Comparison of ENCODE assay signal across 26 cellular contexts in genomic region chr1:226606311-226607267, GRCh38. TPM values are rescaled to one million over a fixed set of nuclear protein-coding genes. Genes with fewer than 3 reads are reported as not detected.
A peak's percentile ranks its signal among the peaks of the same experiment; 100 is the strongest.
DNase-seq lines count a peak whose midpoint lies in the region; ATAC-seq and TF ChIP-seq lines count a peak whose summit lies in the region.
"Had no signal": no experiment of that assay in that cellular context is flagged by ENCODE, and none has a peak within 500 bp of the region (broad histone marks: within the 10 kb centered on the region; RNA-seq: fewer than 3 reads in every experiment).

No MANE protein-coding gene starts in this region.

- DNase-seq in cardiac septum (ENCODE audit: low spot score): peak; percentile 65
- no peak for DNase-seq in left ventricle myocardium superior
- DNase-seq in SK-N-MC (ENCODE audit: low read depth, low spot score): no peak
- DNase-seq in iPS-NIHi7 (ENCODE audit: extremely low spot score): peak; percentile 57
- no peak for DNase-seq in vagina (ENCODE audit: extremely low spot score in 2 of 2)
- no peak for DNase-seq in A172 (ENCODE audit: low spot score)
- DNase-seq in activated CD8-positive, alpha-beta T cell treated with anti-CD3 and anti-CD28 coated beads for 36 hours: no peak
- DNase-seq: activated CD4-positive, alpha-beta memory T cell treated with anti-CD3 and anti-CD28 coated beads, Interleukin-2, amount 10 ng/mL, durations not matched to agents 7 days and 5 days; adrenal gland; brain microvascular endothelial cell; C1 segment of cervical spinal cord; esophagus squamous epithelium; GOT3; head of caudate nucleus; NCI-H1436; NCI-H2171 treated with DMSO at 0.1 percent for 48 hours; small intestine; stimulated activated CD4-positive, alpha-beta T cell treated with anti-CD3 and anti-CD28 coated beads, Interleukin-2, amount 100 ng/mL, for 48 hours; stimulated activated naive CD4-positive, alpha-beta T cell; transverse colon had no signal

- H3K4me3 Mint-ChIP-seq in activated CD8-positive, alpha-beta T cell treated with anti-CD3 and anti-CD28 coated beads for 36 hours: no peak overlapping the region
- H3K4me3 Mint-ChIP-seq: activated CD4-positive, alpha-beta memory T cell treated with anti-CD3 and anti-CD28 coated beads, Interleukin-2, amount 10 ng/mL, durations not matched to agents 7 days and 5 days had no signal

- CTCF ChIA-PET in activated CD8-positive, alpha-beta T cell treated with anti-CD3 and anti-CD28 coated beads for 36 hours (lab: Charles Lee): interaction anchor here (2.3 to 2.9 kb wide), 2 partner anchors 20 to 26 kb away, joined by 7 to 9 read pairs; no protein-coding TSS in a partner anchor

- H3K36me3 ChIP-seq in SK-N-MC (ENCODE audit: insufficient read depth, low read length): no peaks in the 10 kb centered on the region
- H3K36me3 ChIP-seq in vagina: no peaks in the 10 kb centered on the region
- H3K36me3 ChIP-seq: adrenal gland, brain microvascular endothelial cell, esophagus squamous epithelium, left lung, transverse colon had no signal

- H3K27me3 ChIP-seq in vagina: no peaks in the 10 kb centered on the region
- H3K27me3 ChIP-seq: left lung, transverse colon had no signal

- POLR2A ChIA-PET in activated CD8-positive, alpha-beta T cell treated with anti-CD3 and anti-CD28 coated beads for 36 hours (lab: Charles Lee): no interaction called here

- no peaks in the 10 kb centered on the region for H3K27me3 Mint-ChIP-seq in activated CD8-positive, alpha-beta T cell treated with anti-CD3 and anti-CD28 coated beads for 36 hours
- H3K27me3 Mint-ChIP-seq: activated CD4-positive, alpha-beta memory T cell treated with anti-CD3 and anti-CD28 coated beads, Interleukin-2, amount 10 ng/mL, durations not matched to agents 7 days and 5 days had no signal

- H3K27ac ChIP-seq in SK-N-MC (peak overlapping the region; percentile 61; the same call in 1 of the 2 replicates), vagina (peak overlapping the region; percentile 90)
- H3K27ac ChIP-seq: adrenal gland, brain microvascular endothelial cell, coronary artery, left lung had no signal

- peaks cover 55% of the 10 kb centered on the region for H3K4me1 ChIP-seq in vagina
- H3K4me1 ChIP-seq: adrenal gland had no signal

- no peaks in the 10 kb centered on the region for H3K36me3 Mint-ChIP-seq in activated CD8-positive, alpha-beta T cell treated with anti-CD3 and anti-CD28 coated beads for 36 hours (ENCODE audit: low read depth)

- intact Hi-C loops in cardiac septum (cut with DNase I): loop anchor here (5.0 kb wide), 1 partner anchor 184 kb away; no protein-coding TSS in a partner anchor
- intact Hi-C loops in left ventricle myocardium superior (cut with micrococcal nuclease): no loop called here
- intact Hi-C loops in vagina (cut with DNase I): loop anchor here (5.0 kb wide), 1 partner anchor 59 kb away; the partner anchor contains the start of gene STUM
- intact Hi-C loops in activated CD8-positive, alpha-beta T cell treated with anti-CD3 and anti-CD28 coated beads for 36 hours (cut with micrococcal nuclease): loop anchor here (5.0 kb wide), 1 partner anchor 59 kb away; the partner anchor contains the start of gene STUM

- H3K4me1 Mint-ChIP-seq in activated CD8-positive, alpha-beta T cell treated with anti-CD3 and anti-CD28 coated beads for 36 hours (ENCODE audit: low read depth): peaks cover 3% of the 10 kb centered on the region
- H3K4me1 Mint-ChIP-seq: activated CD4-positive, alpha-beta memory T cell treated with anti-CD3 and anti-CD28 coated beads, Interleukin-2, amount 10 ng/mL, durations not matched to agents 7 days and 5 days had no signal

- no peak overlapping the region for H3K27ac Mint-ChIP-seq in activated CD8-positive, alpha-beta T cell treated with anti-CD3 and anti-CD28 coated beads for 36 hours
- H3K27ac Mint-ChIP-seq: activated CD4-positive, alpha-beta memory T cell treated with anti-CD3 and anti-CD28 coated beads, Interleukin-2, amount 10 ng/mL, durations not matched to agents 7 days and 5 days had no signal

- H3K4me3 ChIP-seq in SK-N-MC: peak overlapping the region; percentile 17
- H3K4me3 ChIP-seq in vagina: no peak overlapping the region
- H3K4me3 ChIP-seq: adrenal gland, coronary artery, esophagus squamous epithelium, left lung, transverse colon had no signal

- H3K9me3 ChIP-seq in SK-N-MC (ENCODE audit: low read depth, low read length) (no peaks in the 10 kb centered on the region), vagina (no peaks in the 10 kb centered on the region)
- H3K9me3 ChIP-seq: adrenal gland, esophagus squamous epithelium, left lung, transverse colon had no signal

- no peak for ATAC-seq in left ventricle myocardium superior
- no peak for ATAC-seq in GM19395 (IDR thresholded peaks at IDR 0.05; ENCODE audit: unreplicated experiment)
- ATAC-seq in activated CD8-positive, alpha-beta T cell treated with anti-CD3 and anti-CD28 coated beads for 36 hours: no peak
- ATAC-seq: left lung had no signal

- no peak overlapping the region for H3K9ac ChIP-seq in SK-N-MC (ENCODE audit: insufficient read length)

- TF ChIP-seq CTCF in vagina (IDR thresholded peaks at IDR 0.05): no peak
- TF ChIP-seq CTCF in activated CD8-positive, alpha-beta T cell treated with anti-CD3 and anti-CD28 coated beads for 36 hours (IDR thresholded peaks at IDR 0.05): no peak

- H3K9me3 Mint-ChIP-seq in activated CD8-positive, alpha-beta T cell treated with anti-CD3 and anti-CD28 coated beads for 36 hours: no peaks in the 10 kb centered on the region
- H3K9me3 Mint-ChIP-seq: activated CD4-positive, alpha-beta memory T cell treated with anti-CD3 and anti-CD28 coated beads, Interleukin-2, amount 10 ng/mL, durations not matched to agents 7 days and 5 days had no signal

- no peak for TF ChIP-seq POLR2A in vagina (IDR thresholded peaks at IDR 0.05)

RNA-seq across cellular contexts. Expression of gene STUM, which starts 58.0 kb away (rescaled TPM):
- total RNA-seq in cardiac septum (0.78 TPM), left ventricle myocardium superior (1.3 TPM), vagina (6.4 TPM)
- not detected in 2 replicates for total RNA-seq in A172 (2014; rRNA removed; shearing (Covaris generic))
- not detected for total RNA-seq in activated CD8-positive, alpha-beta T cell treated with anti-CD3 and anti-CD28 coated beads for 36 hours
- total RNA-seq: activated CD4-positive, alpha-beta memory T cell treated with anti-CD3 and anti-CD28 coated beads, Interleukin-2, amount 10 ng/mL, durations not matched to agents 7 days and 5 days; Daoy; M059J; pulmonary artery endothelial cell had no signal

Comparison
In these comparisons a context has a peak if more than half of its experiments do, and no peak if none do; other contexts are left out.
1. DNase-seq: peak in cardiac septum (single experiment) and iPS-NIHi7 (single experiment); none in left ventricle myocardium superior (single experiment), SK-N-MC (single experiment), vagina (0 of 2), A172 (single experiment) and activated CD8-positive, alpha-beta T cell treated with anti-CD3 and anti-CD28 coated beads for 36 hours (single experiment).